ENCODE assay signal across 1 cellular context in genomic region chr16:1366060-1366711, GRCh38.
TF ChIP-seq lines count a peak whose summit lies in the region.

No MANE protein-coding gene starts in this region.

TF ChIP-seq in IMR-90, 13 proteins besides CTCF, POLR2A, EP300 and RAD21:
- TF ChIP-seq SMC3 (IDR thresholded peaks at IDR 0.05; ENCODE audit: low read depth, low read length) (no peak), NFE2L2 (IDR thresholded peaks at IDR 0.05; ENCODE audit: low read depth, low read length) (no peak), BHLHE40 (IDR thresholded peaks at IDR 0.05; ENCODE audit: low read depth, low read length) (no peak), MXI1 (IDR thresholded peaks at IDR 0.05; ENCODE audit: borderline replicate concordance, low read depth, low read length) (no peak), FOS (IDR thresholded peaks at IDR 0.05; ENCODE audit: low read depth, low read length) (no peak), ELK1 (IDR thresholded peaks at IDR 0.05; ENCODE audit: borderline replicate concordance, low read depth, low read length) (no peak), MAZ (IDR thresholded peaks at IDR 0.05; ENCODE audit: borderline replicate concordance, low read depth, low read length) (no peak), RFX5 (IDR thresholded peaks at IDR 0.05; ENCODE audit: low read depth, low read length) (no peak), CHD1 (IDR thresholded peaks at IDR 0.05; ENCODE audit: low read depth, low read length) (no peak), CEBPB (IDR thresholded peaks at IDR 0.05; ENCODE audit: low read depth, low read length) (no peak), USF2 (IDR thresholded peaks at IDR 0.05; ENCODE audit: low read depth, low read length) (no peak), RCOR1 (IDR thresholded peaks at IDR 0.05; ENCODE audit: insufficient replicate concordance, low read length) (no peak), MAFK (IDR thresholded peaks at IDR 0.05; ENCODE audit: low read depth, low read length) (no peak)
TF ChIP-seq in IMR-90: peak in this region for 0.
